Comparison of ENCODE assay signal across 1 cellular context in the genomic region with DNA sequence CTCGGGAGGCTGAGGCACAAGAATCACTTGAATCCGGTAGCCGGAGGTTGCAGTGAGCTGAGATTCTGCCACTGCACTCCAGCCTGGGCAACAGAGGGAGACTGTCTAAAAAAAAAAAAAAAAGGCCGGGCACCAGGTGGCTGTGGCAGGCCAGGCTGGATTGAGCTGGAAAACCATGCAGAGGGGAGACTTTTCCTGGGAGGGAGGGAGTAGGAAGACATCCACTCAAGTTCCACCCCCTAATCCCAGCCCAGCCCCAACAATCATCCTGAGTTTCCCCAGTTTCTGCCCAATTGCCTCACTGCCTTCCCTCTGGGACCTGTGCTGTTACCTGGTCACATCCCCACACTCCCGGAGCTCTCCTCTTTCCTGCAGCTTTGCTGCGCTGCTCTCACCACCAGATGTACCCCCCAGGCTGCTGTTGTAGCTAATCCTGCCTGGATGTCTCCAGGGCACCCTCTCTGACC.
TF ChIP-seq lines count a peak whose summit lies in the region.

No MANE protein-coding gene starts in this region.

TF ChIP-seq in GM23338, 12 proteins besides CTCF, POLR2A, EP300 and RAD21 (continued from another document):
- TF ChIP-seq, protein P1, sequence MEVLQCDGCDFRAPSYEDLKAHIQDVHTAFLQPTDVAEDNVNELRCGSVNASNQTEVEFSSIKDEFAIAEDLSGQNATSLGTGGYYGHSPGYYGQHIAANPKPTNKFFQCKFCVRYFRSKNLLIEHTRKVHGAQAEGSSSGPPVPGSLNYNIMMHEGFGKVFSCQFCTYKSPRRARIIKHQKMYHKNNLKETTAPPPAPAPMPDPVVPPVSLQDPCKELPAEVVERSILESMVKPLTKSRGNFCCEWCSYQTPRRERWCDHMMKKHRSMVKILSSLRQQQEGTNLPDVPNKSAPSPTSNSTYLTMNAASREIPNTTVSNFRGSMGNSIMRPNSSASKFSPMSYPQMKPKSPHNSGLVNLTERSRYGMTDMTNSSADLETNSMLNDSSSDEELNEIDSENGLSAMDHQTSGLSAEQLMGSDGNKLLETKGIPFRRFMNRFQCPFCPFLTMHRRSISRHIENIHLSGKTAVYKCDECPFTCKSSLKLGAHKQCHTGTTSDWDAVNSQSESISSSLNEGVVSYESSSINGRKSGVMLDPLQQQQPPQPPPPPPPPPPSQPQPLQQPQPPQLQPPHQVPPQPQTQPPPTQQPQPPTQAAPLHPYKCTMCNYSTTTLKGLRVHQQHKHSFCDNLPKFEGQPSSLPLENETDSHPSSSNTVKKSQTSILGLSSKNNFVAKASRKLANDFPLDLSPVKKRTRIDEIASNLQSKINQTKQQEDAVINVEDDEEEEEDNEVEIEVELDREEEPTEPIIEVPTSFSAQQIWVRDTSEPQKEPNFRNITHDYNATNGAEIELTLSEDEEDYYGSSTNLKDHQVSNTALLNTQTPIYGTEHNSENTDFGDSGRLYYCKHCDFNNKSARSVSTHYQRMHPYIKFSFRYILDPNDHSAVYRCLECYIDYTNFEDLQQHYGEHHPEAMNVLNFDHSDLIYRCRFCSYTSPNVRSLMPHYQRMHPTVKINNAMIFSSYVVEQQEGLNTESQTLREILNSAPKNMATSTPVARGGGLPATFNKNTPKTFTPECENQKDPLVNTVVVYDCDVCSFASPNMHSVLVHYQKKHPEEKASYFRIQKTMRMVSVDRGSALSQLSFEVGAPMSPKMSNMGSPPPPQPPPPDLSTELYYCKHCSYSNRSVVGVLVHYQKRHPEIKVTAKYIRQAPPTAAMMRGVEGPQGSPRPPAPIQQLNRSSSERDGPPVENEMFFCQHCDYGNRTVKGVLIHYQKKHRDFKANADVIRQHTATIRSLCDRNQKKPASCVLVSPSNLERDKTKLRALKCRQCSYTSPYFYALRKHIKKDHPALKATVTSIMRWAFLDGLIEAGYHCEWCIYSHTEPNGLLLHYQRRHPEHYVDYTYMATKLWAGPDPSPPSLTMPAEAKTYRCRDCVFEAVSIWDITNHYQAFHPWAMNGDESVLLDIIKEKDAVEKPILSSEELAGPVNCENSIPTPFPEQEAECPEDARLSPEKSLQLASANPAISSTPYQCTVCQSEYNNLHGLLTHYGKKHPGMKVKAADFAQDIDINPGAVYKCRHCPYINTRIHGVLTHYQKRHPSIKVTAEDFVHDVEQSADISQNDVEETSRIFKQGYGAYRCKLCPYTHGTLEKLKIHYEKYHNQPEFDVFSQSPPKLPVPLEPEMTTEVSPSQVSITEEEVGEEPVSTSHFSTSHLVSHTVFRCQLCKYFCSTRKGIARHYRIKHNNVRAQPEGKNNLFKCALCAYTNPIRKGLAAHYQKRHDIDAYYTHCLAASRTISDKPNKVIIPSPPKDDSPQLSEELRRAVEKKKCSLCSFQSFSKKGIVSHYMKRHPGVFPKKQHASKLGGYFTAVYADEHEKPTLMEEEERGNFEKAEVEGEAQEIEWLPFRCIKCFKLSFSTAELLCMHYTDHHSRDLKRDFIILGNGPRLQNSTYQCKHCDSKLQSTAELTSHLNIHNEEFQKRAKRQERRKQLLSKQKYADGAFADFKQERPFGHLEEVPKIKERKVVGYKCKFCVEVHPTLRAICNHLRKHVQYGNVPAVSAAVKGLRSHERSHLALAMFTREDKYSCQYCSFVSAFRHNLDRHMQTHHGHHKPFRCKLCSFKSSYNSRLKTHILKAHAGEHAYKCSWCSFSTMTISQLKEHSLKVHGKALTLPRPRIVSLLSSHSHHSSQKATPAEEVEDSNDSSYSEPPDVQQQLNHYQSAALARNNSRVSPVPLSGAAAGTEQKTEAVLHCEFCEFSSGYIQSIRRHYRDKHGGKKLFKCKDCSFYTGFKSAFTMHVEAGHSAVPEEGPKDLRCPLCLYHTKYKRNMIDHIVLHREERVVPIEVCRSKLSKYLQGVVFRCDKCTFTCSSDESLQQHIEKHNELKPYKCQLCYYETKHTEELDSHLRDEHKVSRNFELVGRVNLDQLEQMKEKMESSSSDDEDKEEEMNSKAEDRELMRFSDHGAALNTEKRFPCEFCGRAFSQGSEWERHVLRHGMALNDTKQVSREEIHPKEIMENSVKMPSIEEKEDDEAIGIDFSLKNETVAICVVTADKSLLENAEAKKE (CRISPR knock-in tag; IDR thresholded peaks at IDR 0.05), result no peak
- TF ChIP-seq ZNF114 (CRISPR knock-in tag; IDR thresholded peaks at IDR 0.05) (no peak), CREB1 (CRISPR knock-in tag; IDR thresholded peaks at IDR 0.05; ENCODE audit: low read depth) (no peak)
TF ChIP-seq in GM23338: peak in this region for 0.
